10 cellular contexts compared by ENCODE assay signal in the genomic region with DNA sequence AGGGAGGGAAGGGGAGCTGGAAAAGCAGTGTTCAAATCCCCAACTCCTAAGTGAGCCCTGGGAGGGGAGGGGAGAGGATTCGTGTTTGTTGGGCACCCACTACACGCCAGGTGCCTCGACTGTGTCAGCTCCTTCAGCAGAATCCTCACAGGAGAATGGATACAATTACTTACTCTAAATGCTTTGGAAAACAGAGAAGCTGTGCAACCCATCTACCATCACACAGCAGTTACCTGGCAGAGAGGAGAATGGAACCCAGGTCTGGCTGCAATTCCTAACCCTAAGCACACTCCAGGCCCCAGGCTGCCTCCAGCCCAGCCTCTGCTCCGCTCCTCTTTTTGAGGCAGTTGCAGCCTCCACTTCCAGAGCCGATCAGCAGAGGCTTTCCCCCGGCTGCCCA.
DNase-seq lines count a peak whose midpoint lies in the region; FAIRE-seq and TF ChIP-seq lines count a peak whose summit lies in the region.
"Had no signal": no experiment of that assay in that cellular context is flagged by ENCODE, and none has a peak within 500 bp of the region (broad histone marks: within the 10 kb centered on the region; RNA-seq: fewer than 3 reads in every experiment).

No MANE protein-coding gene starts in this region.

- 67 to 88% (median 83%) methylated on average over 6 of the region's 6 CpGs for WGBS in adrenal gland, 4 donors

- H3K4me1 ChIP-seq in BLaER1 treated with 17β-estradiol and CSF1 and Interleukin-3, amounts not matched to agents 10 nM and 100 nM: peaks cover 5 to 57% (median 23%) of the 10 kb centered on the region in 10 experiments; a peak in 18 of 20 replicates
- peaks cover 20 to 36% of the 10 kb centered on the region in 2 donors for H3K4me1 ChIP-seq in adrenal gland (replicated peaks in 1 of 2)
- peaks cover 42% of the 10 kb centered on the region for H3K4me1 ChIP-seq in keratinocyte (ENCODE audit: control insufficient read depth, extremely low read depth, insufficient read depth, low read length)

- H4K20me1 ChIP-seq in BLaER1 treated with 17β-estradiol and CSF1 and Interleukin-3, amounts not matched to agents 10 nM and 100 nM: no peaks in the 10 kb centered on the region
- H4K20me1 ChIP-seq in keratinocyte (ENCODE audit: control insufficient read depth, extremely low read depth, insufficient read depth, low read length): no peaks in the 10 kb centered on the region

- no peaks in the 10 kb centered on the region for H3K9me1 ChIP-seq in keratinocyte (ENCODE audit: control insufficient read depth, extremely low read depth, insufficient read depth, low read length)

- H3K36me3 ChIP-seq in BLaER1 treated with 17β-estradiol and CSF1 and Interleukin-3, amounts not matched to agents 10 nM and 100 nM: no peaks in the 10 kb centered on the region
- no peaks in the 10 kb centered on the region for H3K36me3 ChIP-seq in adrenal gland (replicated peaks in 1 of 2)
- H3K36me3 ChIP-seq in keratinocyte (ENCODE audit: control insufficient read depth in 2 of 2, extremely low read depth in 1 of 2, insufficient read depth in 2 of 2, low read length in 2 of 2): peaks cover 0 to 5% of the 10 kb centered on the region in 2 experiments

- H2AFZ ChIP-seq in keratinocyte (ENCODE audit: control insufficient read depth, low read length): no peak overlapping the region

- H3K4me3 ChIP-seq in BLaER1 treated with 17β-estradiol and CSF1 and Interleukin-3, amounts not matched to agents 10 nM and 100 nM: no peak overlapping the region
- no peak overlapping the region for H3K4me3 ChIP-seq in adrenal gland
- H3K4me3 ChIP-seq in keratinocyte (ENCODE audit: control insufficient read depth in 2 of 3, extremely low read depth in 1 of 3, insufficient read depth in 2 of 3, low read depth in 1 of 3, low read length in 3 of 3): no peak overlapping the region
- no peak overlapping the region for H3K4me3 ChIP-seq in skin epidermis

- H3K27me3 ChIP-seq in BLaER1 treated with 17β-estradiol and CSF1 and Interleukin-3, amounts not matched to agents 10 nM and 100 nM: no peaks in the 10 kb centered on the region
- no peaks in the 10 kb centered on the region for H3K27me3 ChIP-seq in adrenal gland
- H3K27me3 ChIP-seq in keratinocyte (ENCODE audit: control insufficient read depth, extremely low read depth, insufficient read depth, low read length): no peaks in the 10 kb centered on the region

- no peaks in the 10 kb centered on the region for H3K79me2 ChIP-seq in keratinocyte (ENCODE audit: control insufficient read depth, insufficient read depth, low read length)

- H3K27ac ChIP-seq in BLaER1 treated with 17β-estradiol and CSF1 and Interleukin-3, amounts not matched to agents 10 nM and 100 nM: peak overlapping the region in 2 of 11 experiments; percentile 28 to 51; a peak in 2 of 22 replicates
- H3K27ac ChIP-seq in adrenal gland (peak overlapping the region; percentile 27 to 84 (median 77)), keratinocyte (ENCODE audit: control insufficient read depth, insufficient read depth, low read length) (peak overlapping the region; percentile 88), skin epidermis (peak overlapping the region in 13 of 21 experiments; percentile 10 to 82 (median 53))

- DNase-seq in adrenal gland (no peak), keratinocyte (ENCODE audit: low read depth, low spot score) (no peak), NCI-H510A (lab: John Stamatoyannopoulos, UW) (no peak), HUDEP-2 (lab: John Stamatoyannopoulos, UW; ENCODE audit: unreplicated experiment in 76 of 76) (no peak), DMS79 (lab: John Stamatoyannopoulos, UW) (no peak)
- DNase-seq in effector CD8-positive, alpha-beta T cell (lab: John Stamatoyannopoulos, UW): no peak
- DNase-seq: activated gamma-delta T cell; effector memory CD8-positive, alpha-beta T cell had no signal

- no peak for TF ChIP-seq POLR2A in adrenal gland (IDR thresholded peaks at IDR 0.05)

- FAIRE-seq in keratinocyte (lab: Jason Lieb, UNC): no peak

- TF ChIP-seq CTCF in adrenal gland (IDR thresholded peaks at IDR 0.05) (no peak), keratinocyte (optimal IDR thresholded peaks at IDR 0.05 in 1 of 3, IDR thresholded peaks at IDR 0.05 in 1 of 3, conservative IDR thresholded peaks at IDR 0.05 in 1 of 3; ENCODE audit: extremely low read depth in 1 of 3, insufficient read depth in 2 of 3, low read length in 3 of 3) (no peak)

- H3K9me3 ChIP-seq in BLaER1 treated with 17β-estradiol and CSF1 and Interleukin-3, amounts not matched to agents 10 nM and 100 nM (replicated peaks in 1 of 11): peaks cover 6 to 8% (median 7%) of the 10 kb centered on the region in 11 experiments; a peak in 20 of 22 replicates
- H3K9me3 ChIP-seq in adrenal gland (replicated peaks in 1 of 3): no peaks in the 10 kb centered on the region
- no peaks in the 10 kb centered on the region for H3K9me3 ChIP-seq in keratinocyte (ENCODE audit: control insufficient read depth, low read depth, low read length)

- H3K9ac ChIP-seq in BLaER1 treated with 17β-estradiol and CSF1 and Interleukin-3, amounts not matched to agents 10 nM and 100 nM: 0 out of 22 replicates have a peak overlapping the region, but pooled peaks of 1 of the 11 experiments have one; percentile 3
- H3K9ac ChIP-seq in keratinocyte (ENCODE audit: control insufficient read depth, extremely low read depth, insufficient read depth, low read length): peak overlapping the region; percentile 60

- dilution Hi-C loops in keratinocyte (cut with MboI; ENCODE audit: extremely low pct_ligation_motif_present, low sequenced_read_pairs): no loop called here

- H3K4me2 ChIP-seq in BLaER1 treated with 17β-estradiol and CSF1 and Interleukin-3, amounts not matched to agents 10 nM and 100 nM: peak overlapping the region; percentile 18 to 61 (median 48); a peak in 19 of 22 replicates
- H3K4me2 ChIP-seq in keratinocyte (ENCODE audit: control insufficient read depth, extremely low read depth, insufficient read depth, low read depth, low read length): peak overlapping the region; percentile 6

- intact Hi-C loops in adrenal gland (cut with DNase I): no loop called here
